In the genomic region with DNA sequence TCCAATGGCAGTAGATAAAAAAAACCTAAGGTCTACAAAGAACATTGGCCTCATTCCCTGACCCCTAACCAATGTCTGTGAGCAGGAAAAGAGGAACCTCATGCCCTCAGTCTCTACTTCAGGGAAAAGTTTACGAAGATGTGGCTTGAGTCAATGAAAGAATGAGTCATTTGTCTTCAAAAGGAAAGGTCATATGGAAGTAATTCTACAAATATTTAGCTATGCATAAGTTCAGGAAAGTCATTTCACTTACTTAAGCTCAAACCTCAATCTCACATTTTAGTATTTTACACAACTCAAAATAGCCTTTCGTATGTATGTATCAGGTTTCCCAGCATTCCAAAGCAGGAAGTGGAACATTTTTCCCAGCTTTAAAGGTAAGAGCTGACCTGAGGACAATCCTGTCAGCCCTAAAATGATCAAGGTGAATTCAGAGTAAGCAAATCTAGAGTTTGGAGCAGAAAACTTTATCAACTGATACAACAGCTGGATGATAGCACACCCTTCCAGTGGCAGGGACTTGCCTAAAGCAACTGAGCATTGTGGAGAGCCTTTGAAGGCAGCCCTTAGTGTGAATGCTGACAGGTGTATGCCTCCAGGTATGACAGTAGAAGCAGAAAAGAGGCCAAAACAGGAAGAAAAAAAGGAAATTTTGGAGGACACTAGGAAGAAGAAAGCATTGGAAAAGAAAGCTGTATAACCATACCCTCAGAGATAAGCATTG, we compare ENCODE assay signal across 9 cellular contexts. TPM values are rescaled to one million over a fixed set of nuclear protein-coding genes. Genes with fewer than 3 reads are reported as not detected.
DNase-seq lines count a peak whose midpoint lies in the region; ATAC-seq lines count a peak whose summit lies in the region.
"Had no signal": no experiment of that assay in that cellular context is flagged by ENCODE, and none has a peak within 500 bp of the region (broad histone marks: within the 10 kb centered on the region; RNA-seq: fewer than 3 reads in every experiment).

No MANE protein-coding gene starts in this region.

- H3K4me3 Mint-ChIP-seq in activated CD8-positive, alpha-beta memory T cell treated with anti-CD3 and anti-CD28 coated beads, Interleukin-2, amount 10 ng/mL, durations not matched to agents 7 days and 5 days = no peak overlapping the region

- H3K4me1 Mint-ChIP-seq in activated CD8-positive, alpha-beta memory T cell treated with anti-CD3 and anti-CD28 coated beads, Interleukin-2, amount 10 ng/mL, durations not matched to agents 7 days and 5 days = peaks cover 27% of the 10 kb centered on the region

- DNase-seq in activated CD8-positive, alpha-beta memory T cell treated with anti-CD3 and anti-CD28 coated beads, Interleukin-2, amount 10 ng/mL, durations not matched to agents 7 days and 5 days = no peak
- DNase-seq in activated CD8-positive, alpha-beta memory T cell treated with anti-CD3 and anti-CD28 coated beads for 24 hours = no peak
- DNase-seq in SK-MEL-5 (ENCODE audit: low read depth, low spot score) (peak; percentile 32), fibroblast of the conjunctiva (ENCODE audit: low read depth) (peak; percentile 89), stromal cell of bone marrow (ENCODE audit: low read depth) (peak; percentile 93), G401 (ENCODE audit: low spot score) (no peak), caudate nucleus (lab: John Stamatoyannopoulos, UW) (no peak)
- no peak for DNase-seq in activated effector memory CD4-positive, alpha-beta T cell treated with Interleukin-2 at 50 U/mL for 16 hours

- ATAC-seq in activated CD8-positive, alpha-beta memory T cell treated with anti-CD3 and anti-CD28 coated beads, Interleukin-2, amount 10 ng/mL, durations not matched to agents 7 days and 5 days = peak; percentile 45
- ATAC-seq: Right ventricle myocardium inferior had no signal

- CTCF ChIA-PET in activated CD8-positive, alpha-beta memory T cell treated with anti-CD3 and anti-CD28 coated beads, Interleukin-2, amount 10 ng/mL, durations not matched to agents 7 days and 5 days (lab: Charles Lee) = interaction anchor here (1.2 to 1.3 kb wide), 2 partner anchors 10 to 102 kb away, joined by 3 read pairs; no protein-coding TSS in a partner anchor

- peaks cover 24% of the 10 kb centered on the region for H3K36me3 Mint-ChIP-seq in activated CD8-positive, alpha-beta memory T cell treated with anti-CD3 and anti-CD28 coated beads, Interleukin-2, amount 10 ng/mL, durations not matched to agents 7 days and 5 days

- H3K9me3 Mint-ChIP-seq in activated CD8-positive, alpha-beta memory T cell treated with anti-CD3 and anti-CD28 coated beads, Interleukin-2, amount 10 ng/mL, durations not matched to agents 7 days and 5 days (ENCODE audit: low read depth) = no peaks in the 10 kb centered on the region

- in situ Hi-C loops in SK-MEL-5 (cut with HindIII; ENCODE audit: low pct_unique_long_range_greater_than_20kb, low sequenced_read_pairs) (no loop called here), G401 (cut with HindIII; ENCODE audit: low sequenced_read_pairs) (no loop called here)

- no peaks in the 10 kb centered on the region for H3K27me3 Mint-ChIP-seq in activated CD8-positive, alpha-beta memory T cell treated with anti-CD3 and anti-CD28 coated beads, Interleukin-2, amount 10 ng/mL, durations not matched to agents 7 days and 5 days

- H3K27ac Mint-ChIP-seq in activated CD8-positive, alpha-beta memory T cell treated with anti-CD3 and anti-CD28 coated beads, Interleukin-2, amount 10 ng/mL, durations not matched to agents 7 days and 5 days = peak overlapping the region; percentile 37

- no peak overlapping the region for H3K27ac ChIP-seq in caudate nucleus (ENCODE audit: low read depth, low read length)

RNA-seq across cellular contexts. Expression of a gene that starts 53.9 kb away (rescaled TPM):
- total RNA-seq in activated CD8-positive, alpha-beta memory T cell treated with anti-CD3 and anti-CD28 coated beads, Interleukin-2, amount 10 ng/mL, durations not matched to agents 7 days and 5 days = not detected
- not detected in 2 replicates for total RNA-seq in SK-MEL-5 (2014; rRNA removed; shearing (Covaris generic))
- polyA plus RNA-seq in SK-MEL-5 (2015; cell fraction: cytosol; rRNA removed) = not detected in 2 replicates
- 0.43 TPM in 1 of 2 replicates, not detected in the other for polyA plus RNA-seq in SK-MEL-5 (2015; cell fraction: nucleus; rRNA removed)
- total RNA-seq in G401 (2014; rRNA removed; shearing (Covaris generic)) = not detected in 2 replicates

Comparison
In these comparisons a context has a peak if more than half of its experiments do, and no peak if none do; other contexts are left out.
1. DNase-seq: peak in SK-MEL-5 (single experiment), fibroblast of the conjunctiva (single experiment) and stromal cell of bone marrow (single experiment); none in activated CD8-positive, alpha-beta memory T cell treated with anti-CD3 and anti-CD28 coated beads, Interleukin-2, amount 10 ng/mL, durations not matched to agents 7 days and 5 days (single experiment), activated CD8-positive, alpha-beta memory T cell treated with anti-CD3 and anti-CD28 coated beads for 24 hours (single experiment), G401 (single experiment), activated effector memory CD4-positive, alpha-beta T cell treated with Interleukin-2 at 50 U/mL for 16 hours (single experiment) and caudate nucleus (0 of 61).